10 cellular contexts compared by ENCODE assay signal in the genomic region with DNA sequence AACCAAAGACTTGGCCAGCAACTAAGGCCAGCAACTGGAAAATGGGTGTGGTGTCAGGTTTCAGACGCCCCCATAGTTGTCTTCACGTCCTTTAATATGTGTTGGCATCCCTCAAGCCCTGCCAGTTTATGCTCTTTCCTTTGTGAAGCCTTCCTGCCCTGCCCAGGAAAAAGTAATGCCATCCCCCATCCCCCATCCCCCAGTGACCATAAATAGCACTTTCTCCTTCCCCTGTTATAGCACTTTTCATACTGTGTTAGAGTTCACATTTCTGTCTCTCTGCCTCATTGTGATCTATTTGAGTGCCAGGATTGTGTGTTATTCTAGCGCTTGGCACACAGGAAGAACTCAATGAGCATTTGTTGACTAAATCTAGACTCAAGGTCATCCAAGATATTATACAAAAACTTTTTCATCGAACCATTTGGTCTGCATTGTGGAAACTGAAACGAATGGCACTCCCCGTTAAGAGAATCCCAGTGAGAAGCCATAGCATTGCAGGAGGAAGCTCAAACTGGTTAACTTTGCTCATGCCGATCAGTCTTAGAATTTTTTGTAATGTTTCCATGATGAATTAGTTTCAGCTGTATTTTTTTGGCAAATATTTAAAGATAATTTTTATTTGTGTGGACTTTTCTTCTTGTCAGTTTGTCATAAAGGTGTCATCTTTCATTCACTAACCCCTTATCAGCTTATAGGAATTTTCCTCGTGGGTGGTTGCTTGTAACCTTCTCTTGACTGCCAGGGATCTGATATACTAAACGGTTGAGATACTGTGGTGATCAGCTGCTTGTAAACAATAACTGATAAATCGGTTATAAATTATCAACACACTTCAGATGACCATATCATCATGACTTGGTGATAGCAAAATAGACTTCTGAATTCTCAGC. TPM values are rescaled to one million over a fixed set of nuclear protein-coding genes. Genes with fewer than 3 reads are reported as not detected.
DNase-seq lines count a peak whose midpoint lies in the region; ATAC-seq, FAIRE-seq and TF ChIP-seq lines count a peak whose summit lies in the region.
"Had no signal": no experiment of that assay in that cellular context is flagged by ENCODE, and none has a peak within 500 bp of the region (broad histone marks: within the 10 kb centered on the region; RNA-seq: fewer than 3 reads in every experiment).

No MANE protein-coding gene starts in this region.

- no peak for TF ChIP-seq EP300 in suprapubic skin (IDR thresholded peaks at IDR 0.05)

- no peaks in the 10 kb centered on the region for H3K36me3 ChIP-seq in astrocyte (ENCODE audit: insufficient read depth, low read length)
- no peaks in the 10 kb centered on the region for H3K36me3 ChIP-seq in suprapubic skin

- H3K4me2 ChIP-seq in astrocyte (ENCODE audit: low read length), result peak overlapping the region; percentile 78

- H3K27me3 Mint-ChIP-seq in astrocyte (ENCODE audit: low read depth, unreplicated experiment) (no peaks in the 10 kb centered on the region), nephron progenitor cell (ENCODE audit: low read depth, poor library complexity) (no peaks in the 10 kb centered on the region)

- H3K4me3 Mint-ChIP-seq in astrocyte (ENCODE audit: unreplicated experiment), result peak overlapping the region; percentile 8
- H3K4me3 Mint-ChIP-seq in nephron progenitor cell, result no peak overlapping the region

- peaks cover 88% of the 10 kb centered on the region for H3K4me1 ChIP-seq in astrocyte (ENCODE audit: insufficient read depth, low read length)
- H3K4me1 ChIP-seq in suprapubic skin, result peaks cover 81% of the 10 kb centered on the region

- H3K27ac Mint-ChIP-seq in astrocyte (ENCODE audit: unreplicated experiment), result peak overlapping the region; percentile 63
- H3K27ac Mint-ChIP-seq in nephron progenitor cell, result no peak overlapping the region

- H3K9me3 Mint-ChIP-seq in astrocyte (ENCODE audit: unreplicated experiment), result no peaks in the 10 kb centered on the region
- H3K9me3 Mint-ChIP-seq in nephron progenitor cell, result no peaks in the 10 kb centered on the region

- DNase-seq in HUDEP-2 (lab: John Stamatoyannopoulos, UW; ENCODE audit: unreplicated experiment in 76 of 76), result peak in 40 of 76 experiments; percentile 13 to 76 (median 42)
- DNase-seq in astrocyte (ENCODE audit: low read depth), result no peak
- peak; percentile 63 for DNase-seq in kidney glomerular epithelial cell (lab: John Stamatoyannopoulos, UW)
- no peak for DNase-seq in suprapubic skin (ENCODE audit: low spot score in 2 of 2)
- DNase-seq in nephron progenitor cell, result no peak
- no peak for DNase-seq in KG1 (lab: John Stamatoyannopoulos, UW)
- DNase-seq in stimulated activated CD4-positive, alpha-beta T cell treated with anti-CD3 and anti-CD28 coated beads, Interleukin-4, amount 100 ng/mL, for 24 hours, result no peak
- DNase-seq: activated CD4-positive, alpha-beta T cell treated with anti-CD3 and anti-CD28 coated beads for 4 hours; stimulated activated naive CD8-positive, alpha-beta T cell treated with anti-CD3 and anti-CD28 coated beads, Interleukin-15, Interleukin-2, amounts not matched to agents 100 U/mL and 50 U/mL, for 24 hours had no signal

- H3K4me1 Mint-ChIP-seq in astrocyte (ENCODE audit: low read depth, unreplicated experiment) (peaks cover 88% of the 10 kb centered on the region), nephron progenitor cell (peaks cover 68% of the 10 kb centered on the region)

- no peak for ATAC-seq in GM18520 (IDR thresholded peaks at IDR 0.05; ENCODE audit: unreplicated experiment)
- ATAC-seq: stimulated activated naive CD8-positive, alpha-beta T cell treated with anti-CD3 and anti-CD28 coated beads, Interleukin-15, Interleukin-2, amounts not matched to agents 100 U/mL and 50 U/mL, for 24 hours had no signal

- TF ChIP-seq CTCF in astrocyte (IDR thresholded peaks at IDR 0.05; ENCODE audit: insufficient read depth, low read depth, low read length), result no peak
- TF ChIP-seq CTCF in suprapubic skin (IDR thresholded peaks at IDR 0.05), result no peak
- TF ChIP-seq CTCF in nephron progenitor cell (IDR thresholded peaks at IDR 0.05), result no peak

- 17% methylated on average over 10 of the region's 10 CpGs for WGBS in suprapubic skin

- H3K9ac ChIP-seq in astrocyte (ENCODE audit: low read length), result peak overlapping the region; percentile 57

- peaks cover 80% of the 10 kb centered on the region for H4K20me1 ChIP-seq in astrocyte (ENCODE audit: insufficient read depth, low read length)

- peak overlapping the region; percentile 24 for H3K4me3 ChIP-seq in astrocyte (ENCODE audit: insufficient read depth, low read depth, low read length)
- peak overlapping the region; percentile 13 for H3K4me3 ChIP-seq in suprapubic skin

- H3K27me3 ChIP-seq in astrocyte (ENCODE audit: insufficient read depth, low read length) (no peaks in the 10 kb centered on the region), suprapubic skin (no peaks in the 10 kb centered on the region)

- TF ChIP-seq POLR2A in suprapubic skin (IDR thresholded peaks at IDR 0.05), result no peak

- H3K79me2 ChIP-seq in astrocyte (ENCODE audit: insufficient read depth, low read length), result peaks cover 99% of the 10 kb centered on the region

- H2AFZ ChIP-seq in astrocyte (ENCODE audit: low read depth, low read length), result no peak overlapping the region

- FAIRE-seq in astrocyte (lab: Jason Lieb, UNC), result peak; percentile 20

- H3K27ac ChIP-seq in astrocyte (ENCODE audit: low read depth, low read length) (peak overlapping the region; percentile 69), suprapubic skin (peak overlapping the region; percentile 76)

- H3K36me3 Mint-ChIP-seq in astrocyte (ENCODE audit: low read depth, unreplicated experiment) (no peaks in the 10 kb centered on the region), nephron progenitor cell (ENCODE audit: low read depth) (no peaks in the 10 kb centered on the region)

- H3K9me3 ChIP-seq in astrocyte (ENCODE audit: insufficient read depth, low read depth, low read length) (no peaks in the 10 kb centered on the region), suprapubic skin (no peaks in the 10 kb centered on the region)

RNA-seq across cellular contexts. Expression of gene CRIM1, which starts 15.7 kb away (rescaled TPM):
- total RNA-seq in astrocyte (138 and 180 TPM in 2 replicates), suprapubic skin (100 to 1,000 TPM in 2 of 4 donors, 10 to 100 TPM in 2; 72.6 to 162 (median 112) TPM)

Comparison
In these comparisons a context has a peak if more than half of its experiments do, and no peak if none do; other contexts are left out.
1. DNase-seq: peak in HUDEP-2 (40 of 76) and kidney glomerular epithelial cell (single experiment); none in astrocyte (single experiment), suprapubic skin (0 of 2), nephron progenitor cell (single experiment), KG1 (single experiment) and stimulated activated CD4-positive, alpha-beta T cell treated with anti-CD3 and anti-CD28 coated beads, Interleukin-4, amount 100 ng/mL, for 24 hours (single experiment).